In genomic region chr1:167518331-167518700, GRCh38 we compare ENCODE assay signal across 11 cellular contexts. TPM values are rescaled to one million over a fixed set of nuclear protein-coding genes. Genes with fewer than 3 reads are reported as not detected.
A peak's percentile ranks its signal among the peaks of the same experiment; 100 is the strongest.
DNase-seq lines count a peak whose midpoint lies in the region; ATAC-seq and TF ChIP-seq lines count a peak whose summit lies in the region.
"Had no signal": no experiment of that assay in that cellular context is flagged by ENCODE, and none has a peak within 500 bp of the region (broad histone marks: within the 10 kb centered on the region; RNA-seq: fewer than 3 reads in every experiment).

TSS of gene CD247 (minus strand) at chr1:167518529. CDS start at chr1:167518465, 64 bp downstream.

- peak; percentile 41 for ATAC-seq in memory B cell (ENCODE audit: low read depth)
- ATAC-seq in stimulated activated effector memory CD8-positive, alpha-beta T cell treated with anti-CD3 and anti-CD28 coated beads, Interleukin-12 subunit alpha, Interleukin-12 subunit beta, amount 100 ng/mL, for 72 hours = peak; percentile 67

- no peak for TF ChIP-seq CTCF in PC-9 (conservative IDR thresholded peaks at IDR 0.05)
- no peak for TF ChIP-seq CTCF in left ventricle myocardium inferior (IDR thresholded peaks at IDR 0.05; ENCODE audit: borderline replicate concordance)
- TF ChIP-seq CTCF in tibial artery (IDR thresholded peaks at IDR 0.05) = no peak

- no peaks in the 10 kb centered on the region for H3F3A ChIP-seq in PC-9 (ENCODE audit: insufficient read depth, low read depth)

- no peaks in the 10 kb centered on the region for H4K20me1 ChIP-seq in PC-9 (ENCODE audit: insufficient read depth)

- no peaks in the 10 kb centered on the region; the same call in 1 of the 2 replicates for H3K9me2 ChIP-seq in PC-9 (ENCODE audit: insufficient read depth)

- H3K9me3 ChIP-seq in PC-9 (ENCODE audit: insufficient read depth, low read depth) (no peaks in the 10 kb centered on the region), left ventricle myocardium inferior (replicated peaks) (peaks cover under 1% of the 10 kb centered on the region), tibial artery (peaks cover 0 to 8% (median 0%) of the 10 kb centered on the region in 3 donors)

- peak within 1 kb of the TSS; percentile 14; the same call in 1 of the 2 replicates for H3K4me2 ChIP-seq in PC-9

- CTCF ChIA-PET in PC-9 (lab: Charles Lee) = no interaction called here

- H3K36me3 ChIP-seq in PC-9 (ENCODE audit: low read depth) (no peaks in the 10 kb centered on the region), left ventricle myocardium inferior (no peaks in the 10 kb centered on the region), tibial artery (no peaks in the 10 kb centered on the region)

- no peak within 1 kb of the TSS for H3K27ac Mint-ChIP-seq in memory B cell
- H3K27ac Mint-ChIP-seq in stimulated activated effector memory CD8-positive, alpha-beta T cell treated with anti-CD3 and anti-CD28 coated beads, Interleukin-12 subunit alpha, Interleukin-12 subunit beta, amount 100 ng/mL, for 72 hours = peak within 1 kb of the TSS; percentile 99

- H3K27ac ChIP-seq in PC-9 = no peak within 1 kb of the TSS
- H3K27ac ChIP-seq in left ventricle myocardium inferior (replicated peaks) = no peak within 1 kb of the TSS
- no peak within 1 kb of the TSS for H3K27ac ChIP-seq in tibial artery
- H3K27ac ChIP-seq: SK-N-MC had no signal

- intact Hi-C loops in PC-9 (cut with micrococcal nuclease; ENCODE audit: unreplicated experiment) (no loop called here), left ventricle myocardium inferior (cut with micrococcal nuclease) (no loop called here), tibial artery (cut with DNase I; ENCODE audit: low total_unique reads) (no loop called here)

- H3K4me3 ChIP-seq in PC-9 (no peak within 1 kb of the TSS), left ventricle myocardium inferior (no peak within 1 kb of the TSS), tibial artery (no peak within 1 kb of the TSS)
- H3K4me3 ChIP-seq: SK-N-MC had no signal

- no TSS peak for BruUV-seq in PC-9 (replicated peaks; lab: Mats Ljungman, UMichigan)

- POLR2A ChIA-PET in PC-9 (lab: Charles Lee; ENCODE audit: unreplicated experiment) = interaction anchor here (0.6 kb wide), 1 partner anchor 403 kb away, joined by 4 read pairs; no protein-coding TSS in a partner anchor

- H3K36me3 Mint-ChIP-seq in memory B cell = no peaks in the 10 kb centered on the region
- peaks cover 56% of the 10 kb centered on the region for H3K36me3 Mint-ChIP-seq in stimulated activated effector memory CD8-positive, alpha-beta T cell treated with anti-CD3 and anti-CD28 coated beads, Interleukin-12 subunit alpha, Interleukin-12 subunit beta, amount 100 ng/mL, for 72 hours

- H3K79me2 ChIP-seq in PC-9 (ENCODE audit: low read depth) = no peaks in the 10 kb centered on the region

- peaks cover 5% of the 10 kb centered on the region for H3K9me3 Mint-ChIP-seq in memory B cell
- H3K9me3 Mint-ChIP-seq in stimulated activated effector memory CD8-positive, alpha-beta T cell treated with anti-CD3 and anti-CD28 coated beads, Interleukin-12 subunit alpha, Interleukin-12 subunit beta, amount 100 ng/mL, for 72 hours = no peaks in the 10 kb centered on the region

- H3K4me1 ChIP-seq in PC-9 (replicated peaks; ENCODE audit: insufficient read depth) (no peaks in the 10 kb centered on the region), left ventricle myocardium inferior (no peaks in the 10 kb centered on the region), tibial artery (no peaks in the 10 kb centered on the region)

- no peak for DNase-seq in PC-9
- peak; percentile 75 for DNase-seq in activated T-cell treated with anti-CD3 and anti-CD28 coated beads, Interleukin-2, amount 50 U/mL, for 1 hour
- no peak for DNase-seq in memory B cell (ENCODE audit: low spot score in 2 of 2)
- peak; percentile 40 to 81 for DNase-seq in stimulated activated effector memory CD8-positive, alpha-beta T cell treated with anti-CD3 and anti-CD28 coated beads, Interleukin-12 subunit alpha, Interleukin-12 subunit beta, amount 100 ng/mL, for 72 hours (ENCODE audit: low spot score in 2 of 2)
- DNase-seq in left ventricle myocardium inferior = no peak
- no peak for DNase-seq in NCI-H748 treated with DMSO at 0.1 percent for 48 hours (lab: John Stamatoyannopoulos, UW)
- DNase-seq in tibial artery = no peak
- no peak for DNase-seq in RKO (ENCODE audit: low spot score)
- DNase-seq: KG1, mesendoderm had no signal

- no peak within 1 kb of the TSS for H3K4me3 Mint-ChIP-seq in memory B cell
- peak within 1 kb of the TSS; percentile 94 for H3K4me3 Mint-ChIP-seq in stimulated activated effector memory CD8-positive, alpha-beta T cell treated with anti-CD3 and anti-CD28 coated beads, Interleukin-12 subunit alpha, Interleukin-12 subunit beta, amount 100 ng/mL, for 72 hours

- peaks cover 17% of the 10 kb centered on the region for H3K27me3 Mint-ChIP-seq in memory B cell

- H3K4me1 Mint-ChIP-seq in memory B cell = peaks cover 3% of the 10 kb centered on the region
- peaks cover 18% of the 10 kb centered on the region for H3K4me1 Mint-ChIP-seq in stimulated activated effector memory CD8-positive, alpha-beta T cell treated with anti-CD3 and anti-CD28 coated beads, Interleukin-12 subunit alpha, Interleukin-12 subunit beta, amount 100 ng/mL, for 72 hours

- no peaks in the 10 kb centered on the region for H3K27me3 ChIP-seq in PC-9 (ENCODE audit: insufficient read depth, low read depth)
- H3K27me3 ChIP-seq in left ventricle myocardium inferior (ENCODE audit: low read depth) = peaks cover 21% of the 10 kb centered on the region
- peaks cover 0 to 3% of the 10 kb centered on the region in 2 donors for H3K27me3 ChIP-seq in tibial artery

- H2AFZ ChIP-seq in PC-9 = no peak within 1 kb of the TSS; the same call in 1 of the 2 replicates

RNA-seq across cellular contexts. Expression of gene CD247, which starts in this region (rescaled TPM):
- not detected in 2 replicates for total RNA-seq in PC-9 (2021)
- 0.82 TPM for total RNA-seq in left ventricle myocardium inferior

Comparison
In these comparisons a context has a peak if more than half of its experiments do, and no peak if none do; other contexts are left out.
1. DNase-seq: peak in activated T-cell treated with anti-CD3 and anti-CD28 coated beads, Interleukin-2, amount 50 U/mL, for 1 hour (single experiment) and stimulated activated effector memory CD8-positive, alpha-beta T cell treated with anti-CD3 and anti-CD28 coated beads, Interleukin-12 subunit alpha, Interleukin-12 subunit beta, amount 100 ng/mL, for 72 hours (2 of 2); none in PC-9 (0 of 2), memory B cell (0 of 2), left ventricle myocardium inferior (single experiment), NCI-H748 treated with DMSO at 0.1 percent for 48 hours (single experiment), tibial artery (0 of 2) and RKO (single experiment).